Comparison of ENCODE assay signal across 8 cellular contexts in genomic region chr16:4616047-4616811, GRCh38. TPM values are rescaled to one million over a fixed set of nuclear protein-coding genes. Genes with fewer than 3 reads are reported as not detected.
A peak's percentile ranks its signal among the peaks of the same experiment; 100 is the strongest.
DNase-seq lines count a peak whose midpoint lies in the region; ATAC-seq and TF ChIP-seq lines count a peak whose summit lies in the region.

No MANE protein-coding gene starts in this region.

- H3K27ac ChIP-seq in HUES48 (ENCODE audit: low read depth, low read length), result peak overlapping the region; percentile 100

- H3K36me3 ChIP-seq in HUES48 (ENCODE audit: control insufficient read depth, insufficient read depth, low read length) (no peaks in the 10 kb centered on the region), NT2/D1 (ENCODE audit: insufficient read depth, insufficient read length, low read length) (peaks cover 2% of the 10 kb centered on the region)

- no peaks in the 10 kb centered on the region for H3K9me3 Mint-ChIP-seq in endothelial cell (ENCODE audit: unreplicated experiment)
- no peaks in the 10 kb centered on the region for H3K9me3 Mint-ChIP-seq in mesothelial cell of epicardium

- peak overlapping the region; percentile 76 for H3K4me3 ChIP-seq in HUES48 (ENCODE audit: low read depth, low read length)
- peak overlapping the region; percentile 97 for H3K4me3 ChIP-seq in NT2/D1 (ENCODE audit: insufficient read length, low read depth)

- H3K4me1 ChIP-seq in HUES48 (ENCODE audit: control insufficient read depth, insufficient read depth, low read length) (peaks cover 32% of the 10 kb centered on the region), NT2/D1 (ENCODE audit: insufficient read depth, insufficient read length) (peaks cover 38% of the 10 kb centered on the region)

- peaks cover 7% of the 10 kb centered on the region for H3K27me3 Mint-ChIP-seq in endothelial cell (ENCODE audit: unreplicated experiment)
- no peaks in the 10 kb centered on the region for H3K27me3 Mint-ChIP-seq in mesothelial cell of epicardium (ENCODE audit: low read depth)

- H3K4me3 Mint-ChIP-seq in endothelial cell (ENCODE audit: unreplicated experiment) (peak overlapping the region; percentile 93), mesothelial cell of epicardium (peak overlapping the region; percentile 90)

- H3K9ac ChIP-seq in HUES48 (ENCODE audit: low read depth, low read length) (peak overlapping the region; percentile 98), NT2/D1 (ENCODE audit: insufficient read length, low read depth) (peak overlapping the region; percentile 96)

- no peaks in the 10 kb centered on the region for H3K27me3 ChIP-seq in HUES48 (ENCODE audit: control insufficient read depth, insufficient read depth, low read length)
- H3K27me3 ChIP-seq in NT2/D1 (ENCODE audit: insufficient read depth, insufficient read length), result no peaks in the 10 kb centered on the region

- H3K36me3 Mint-ChIP-seq in endothelial cell (ENCODE audit: low read depth, unreplicated experiment) (no peaks in the 10 kb centered on the region), mesothelial cell of epicardium (peaks cover 2% of the 10 kb centered on the region)

- peak; percentile 95 for DNase-seq in D341Med (ENCODE audit: low spot score)
- DNase-seq in NT2/D1 (ENCODE audit: low read depth, low spot score), result peak; percentile 100
- peak; percentile 98 for DNase-seq in activated CD8-positive, alpha-beta memory T cell treated with anti-CD3 and anti-CD28 coated beads, Interleukin-2, amount 50 U/mL, for 4 hours
- DNase-seq in endothelial cell (ENCODE audit: low spot score), result peak; percentile 98
- DNase-seq in mesothelial cell of epicardium (ENCODE audit: low spot score in 2 of 2, unreplicated experiment in 2 of 2), result peak; percentile 98
- DNase-seq in stimulated activated CD8-positive, alpha-beta memory T cell treated with anti-CD3 and anti-CD28 coated beads, Interleukin-15, amount 100 ng/mL, for 48 hours (ENCODE audit: low read depth in 2 of 2), result peak; percentile 98 to 99

- TF ChIP-seq CTCF in endothelial cell (IDR thresholded peaks at IDR 0.05; ENCODE audit: unreplicated experiment) (peak; percentile 18), mesothelial cell of epicardium (IDR thresholded peaks at IDR 0.05; ENCODE audit: unreplicated experiment) (no peak)

- H3K27ac Mint-ChIP-seq in endothelial cell (ENCODE audit: unreplicated experiment) (peak overlapping the region; percentile 99), mesothelial cell of epicardium (peak overlapping the region; percentile 100)

- H3K9me3 ChIP-seq in HUES48 (ENCODE audit: control insufficient read depth, insufficient read depth, low read length) (no peaks in the 10 kb centered on the region), NT2/D1 (ENCODE audit: insufficient read depth, low read length) (no peaks in the 10 kb centered on the region)

- H3K4me1 Mint-ChIP-seq in endothelial cell (ENCODE audit: unreplicated experiment) (peaks cover 9% of the 10 kb centered on the region), mesothelial cell of epicardium (peaks cover 33% of the 10 kb centered on the region)

- ATAC-seq in GM21390 (IDR thresholded peaks at IDR 0.05; ENCODE audit: unreplicated experiment), result peak; percentile 69

RNA-seq across cellular contexts. Expression of gene UBALD1, which starts 1.5 kb away (rescaled TPM):
- total RNA-seq in endothelial cell (ENCODE audit: unreplicated experiment), result 31.0 TPM
- 51.3 to 59.3 TPM (median 53.1 TPM) in 3 replicates for total RNA-seq in mesothelial cell of epicardium

RNA-seq across cellular contexts. Expression of gene MGRN1, which starts 8.4 kb away (rescaled TPM):
- total RNA-seq in endothelial cell (ENCODE audit: unreplicated experiment) (82.5 TPM), mesothelial cell of epicardium (110 to 121 TPM (median 117 TPM) in 3 replicates)

Comparison
In these comparisons a context has a peak if more than half of its experiments do, and no peak if none do; other contexts are left out.
1. Peak in every context shown above with its lines: DNase-seq, ATAC-seq, H3K4me3 ChIP-seq and H3K27ac ChIP-seq.